ENCODE assay signal across 26 cellular contexts in genomic region chr3:126277629-126278378, GRCh38.
DNase-seq lines count a peak whose midpoint lies in the region; ATAC-seq and TF ChIP-seq lines count a peak whose summit lies in the region.
"Had no signal": no experiment of that assay in that cellular context is flagged by ENCODE, and none has a peak within 500 bp of the region (broad histone marks: within the 10 kb centered on the region; RNA-seq: fewer than 3 reads in every experiment).

No MANE protein-coding gene starts in this region.

- H3K23ac ChIP-seq in neuronal stem cell (ENCODE audit: low read depth, low read length, poor library complexity) = no peak overlapping the region

- intact Hi-C loops in Right ventricle myocardium inferior (cut with DNase I) = no loop called here
- intact Hi-C loops in left ventricle myocardium inferior (cut with micrococcal nuclease) = no loop called here

- no peaks in the 10 kb centered on the region for H3K36me3 ChIP-seq in left ventricle myocardium inferior
- H3K36me3 ChIP-seq in neuronal stem cell (replicated peaks in 1 of 2; ENCODE audit: control insufficient read depth in 2 of 2, insufficient read depth in 2 of 2, low read length in 2 of 2) = no peaks in the 10 kb centered on the region
- no peaks in the 10 kb centered on the region for H3K36me3 ChIP-seq in GM23338 (ENCODE audit: insufficient read depth)
- H3K36me3 ChIP-seq: brain microvascular endothelial cell, ovary had no signal

- H3K79me1 ChIP-seq in neuronal stem cell (ENCODE audit: low read depth, low read length) = no peaks in the 10 kb centered on the region

- H2AFZ ChIP-seq in neuronal stem cell (ENCODE audit: low read length) = no peak overlapping the region
- no peak overlapping the region for H2AFZ ChIP-seq in GM23338

- no peak overlapping the region for H3K4ac ChIP-seq in neuronal stem cell (ENCODE audit: low read length)

- WGBS in neuronal stem cell (ENCODE audit: extremely low coverage in 2 of 2, insufficient read length in 2 of 2, insufficient replicate concordance in 1 of 2), 2 donors = no CpG with 5 or more reads among the region's 8 CpGs

- no peak overlapping the region for H2BK5ac ChIP-seq in neuronal stem cell (ENCODE audit: low read length)

- H3K9me3 Mint-ChIP-seq in GM23338 = no peaks in the 10 kb centered on the region
- H3K9me3 Mint-ChIP-seq: activated naive CD8-positive, alpha-beta T cell treated with anti-CD3 and anti-CD28 coated beads, Interleukin-2, amount 10 ng/mL, durations not matched to agents 7 days and 5 days; activated T-helper 1 cell treated with anti-CD3 and anti-CD28 coated beads, Interleukin-12 subunit alpha, Interleukin-12 subunit beta, Interleukin-2, Interleukin-4 antibody, amounts not matched to agents 30 ng/mL and 10 ng/mL and 1 ng/mL, durations not matched to agents 14 hours and 24 hours and 36 hours; immature natural killer cell; stimulated activated naive CD8-positive, alpha-beta T cell treated with anti-CD3 and anti-CD28 coated beads, Interleukin-15, amount 100 ng/mL, for 72 hours; type B pancreatic cell had no signal

- H3K27ac ChIP-seq in left ventricle myocardium inferior (replicated peaks) = no peak overlapping the region
- no peak overlapping the region for H3K27ac ChIP-seq in neuronal stem cell (replicated peaks; ENCODE audit: low read length)
- no peak overlapping the region for H3K27ac ChIP-seq in GM23338 (ENCODE audit: low read depth)
- H3K27ac ChIP-seq: A549, brain microvascular endothelial cell, ovary, RWPE1, skin epidermis had no signal

- H3K79me2 ChIP-seq in GM23338 (replicated peaks; ENCODE audit: insufficient read depth) = no peaks in the 10 kb centered on the region

- no peaks in the 10 kb centered on the region for H4K20me1 ChIP-seq in GM23338 (replicated peaks; ENCODE audit: insufficient read depth)

- H3K4me3 ChIP-seq in left ventricle myocardium inferior = no peak overlapping the region
- H3K4me3 ChIP-seq in fibroblast of villous mesenchyme (ENCODE audit: low read depth, low read length) = no peak overlapping the region
- H3K4me3 ChIP-seq in neuronal stem cell (ENCODE audit: low read length in 2 of 2) = no peak overlapping the region
- H3K4me3 ChIP-seq in GM23338 = no peak overlapping the region
- H3K4me3 ChIP-seq: A549, ovary, skin epidermis had no signal

- H3K4me1 Mint-ChIP-seq in GM23338 = no peaks in the 10 kb centered on the region; the same call in 2 of the 3 replicates
- H3K4me1 Mint-ChIP-seq: activated naive CD8-positive, alpha-beta T cell treated with anti-CD3 and anti-CD28 coated beads, Interleukin-2, amount 10 ng/mL, durations not matched to agents 7 days and 5 days; immature natural killer cell; stimulated activated naive CD8-positive, alpha-beta T cell treated with anti-CD3 and anti-CD28 coated beads, Interleukin-15, amount 100 ng/mL, for 72 hours had no signal

- no peak overlapping the region for H3K4me2 ChIP-seq in neuronal stem cell (ENCODE audit: insufficient read depth, low read length, poor library complexity, severe bottlenecking)
- no peak overlapping the region for H3K4me2 ChIP-seq in GM23338
- H3K4me2 ChIP-seq: A549 had no signal

- no peak overlapping the region; the same call in 1 of the 2 replicates for H3K27ac Mint-ChIP-seq in GM23338
- H3K27ac Mint-ChIP-seq: activated naive CD8-positive, alpha-beta T cell treated with anti-CD3 and anti-CD28 coated beads, Interleukin-2, amount 10 ng/mL, durations not matched to agents 7 days and 5 days; activated T-helper 1 cell treated with anti-CD3 and anti-CD28 coated beads, Interleukin-12 subunit alpha, Interleukin-12 subunit beta, Interleukin-2, Interleukin-4 antibody, amounts not matched to agents 30 ng/mL and 10 ng/mL and 1 ng/mL, durations not matched to agents 14 hours and 24 hours and 36 hours; immature natural killer cell; memory B cell; naive thymus-derived CD4-positive, alpha-beta T cell; stimulated activated naive CD8-positive, alpha-beta T cell treated with anti-CD3 and anti-CD28 coated beads, Interleukin-15, amount 100 ng/mL, for 72 hours; type B pancreatic cell had no signal

- H3F3A ChIP-seq in GM23338 (replicated peaks; ENCODE audit: low read depth) = no peaks in the 10 kb centered on the region

- no peak overlapping the region for H2BK12ac ChIP-seq in neuronal stem cell (ENCODE audit: low read length)

- H3K27me3 Mint-ChIP-seq in GM23338 (ENCODE audit: insufficient read depth, low read depth, poor library complexity) = peaks cover 7% of the 10 kb centered on the region

- no peak overlapping the region for H2BK120ac ChIP-seq in neuronal stem cell (ENCODE audit: low read depth, low read length)

- peak overlapping the region; percentile 24 for H3K9ac ChIP-seq in neuronal stem cell (ENCODE audit: low read depth, low read length, poor library complexity)

- H3K36me3 Mint-ChIP-seq in GM23338 (ENCODE audit: low read depth) = no peaks in the 10 kb centered on the region; the same call in 2 of the 3 replicates
- H3K36me3 Mint-ChIP-seq: activated naive CD8-positive, alpha-beta T cell treated with anti-CD3 and anti-CD28 coated beads, Interleukin-2, amount 10 ng/mL, durations not matched to agents 7 days and 5 days; immature natural killer cell; memory B cell; naive thymus-derived CD4-positive, alpha-beta T cell; type B pancreatic cell had no signal

- H3K27me3 ChIP-seq in left ventricle myocardium inferior (ENCODE audit: low read depth) (no peaks in the 10 kb centered on the region), neuronal stem cell (ENCODE audit: control insufficient read depth in 3 of 3, insufficient read depth in 3 of 3, low read depth in 1 of 3, low read length in 3 of 3) (peaks cover 0 to 6% (median 0%) of the 10 kb centered on the region in 3 experiments), GM23338 (ENCODE audit: insufficient read depth) (no peaks in the 10 kb centered on the region)
- H3K27me3 ChIP-seq: brain microvascular endothelial cell, ovary had no signal

- no peak overlapping the region for H3K18ac ChIP-seq in neuronal stem cell (ENCODE audit: low read length)

- DNase-seq in Right ventricle myocardium inferior (ENCODE audit: missing footprints) (no peak), left ventricle myocardium inferior (no peak), fibroblast of villous mesenchyme (ENCODE audit: low read depth) (peak; percentile 47), neuronal stem cell (ENCODE audit: low spot score) (no peak), NCI-H1105 (lab: John Stamatoyannopoulos, UW) (no peak), GM23338 (ENCODE audit: low spot score) (no peak)
- DNase-seq: activated CD4-positive, alpha-beta T cell treated with anti-CD3 and anti-CD28 coated beads for 1 hour; activated naive CD8-positive, alpha-beta T cell treated with anti-CD3 and anti-CD28 coated beads, Interleukin-2, amount 10 ng/mL, durations not matched to agents 7 days and 5 days; brain microvascular endothelial cell; Caco-2; HCEC 1CT; immature natural killer cell; naive thymus-derived CD4-positive, alpha-beta T cell; NCI-H1417 treated with DMSO at 0.1 percent for 48 hours; NCI-H526 treated with DMSO at 0.1 percent for 48 hours; ovary; stimulated activated CD4-positive, alpha-beta T cell treated with anti-CD3 and anti-CD28 coated beads, Interleukin-2, amount 100 ng/mL, for 48 hours; stimulated activated naive CD8-positive, alpha-beta T cell treated with anti-CD3 and anti-CD28 coated beads, Interleukin-15, amount 100 ng/mL, for 72 hours had no signal

- no peak overlapping the region for H3K14ac ChIP-seq in neuronal stem cell (ENCODE audit: low read length)

- ATAC-seq in Right ventricle myocardium inferior = peak; percentile 77
- no peak for ATAC-seq in GM21423 (IDR thresholded peaks at IDR 0.05; ENCODE audit: unreplicated experiment)
- no peak for ATAC-seq in GM21737 (IDR thresholded peaks at IDR 0.05; ENCODE audit: unreplicated experiment)
- no peak for ATAC-seq in GM23338
- ATAC-seq: A549; naive thymus-derived CD4-positive, alpha-beta T cell; stimulated activated naive CD8-positive, alpha-beta T cell treated with anti-CD3 and anti-CD28 coated beads, Interleukin-15, amount 100 ng/mL, for 72 hours had no signal

- no peak overlapping the region for H4K8ac ChIP-seq in neuronal stem cell (ENCODE audit: low read depth, low read length)

- no peak overlapping the region for H3K4me3 Mint-ChIP-seq in GM23338
- H3K4me3 Mint-ChIP-seq: activated naive CD8-positive, alpha-beta T cell treated with anti-CD3 and anti-CD28 coated beads, Interleukin-2, amount 10 ng/mL, durations not matched to agents 7 days and 5 days; activated T-helper 1 cell treated with anti-CD3 and anti-CD28 coated beads, Interleukin-12 subunit alpha, Interleukin-12 subunit beta, Interleukin-2, Interleukin-4 antibody, amounts not matched to agents 30 ng/mL and 10 ng/mL and 1 ng/mL, durations not matched to agents 14 hours and 24 hours and 36 hours; immature natural killer cell; memory B cell; naive thymus-derived CD4-positive, alpha-beta T cell; stimulated activated naive CD8-positive, alpha-beta T cell treated with anti-CD3 and anti-CD28 coated beads, Interleukin-15, amount 100 ng/mL, for 72 hours; type B pancreatic cell had no signal

- no peaks in the 10 kb centered on the region for H3K9me2 ChIP-seq in GM23338 (ENCODE audit: insufficient read depth)

- H2AK5ac ChIP-seq in neuronal stem cell (ENCODE audit: low read depth, low read length) = no peak overlapping the region

- no peak overlapping the region for H2BK15ac ChIP-seq in neuronal stem cell (ENCODE audit: low read length)

- H3K9me3 ChIP-seq in left ventricle myocardium inferior (replicated peaks) (no peaks in the 10 kb centered on the region), neuronal stem cell (replicated peaks in 1 of 2; ENCODE audit: control insufficient read depth in 2 of 2, insufficient read depth in 1 of 2, low read depth in 1 of 2, low read length in 2 of 2) (no peaks in the 10 kb centered on the region)
- H3K9me3 ChIP-seq: ovary had no signal

- H4K91ac ChIP-seq in neuronal stem cell (ENCODE audit: low read depth, low read length, poor library complexity) = no peak overlapping the region

- TF ChIP-seq CTCF in left ventricle myocardium inferior (IDR thresholded peaks at IDR 0.05; ENCODE audit: borderline replicate concordance) (no peak), fibroblast of villous mesenchyme (IDR thresholded peaks at IDR 0.05; ENCODE audit: insufficient read depth, low read depth, low read length) (no peak), GM23338 (conservative IDR thresholded peaks at IDR 0.05; ENCODE audit: low read depth in 2 of 2) (no peak)

- peaks cover 13% of the 10 kb centered on the region for H3K4me1 ChIP-seq in left ventricle myocardium inferior
- H3K4me1 ChIP-seq in neuronal stem cell (ENCODE audit: control insufficient read depth in 2 of 2, insufficient read depth in 1 of 2, low read depth in 1 of 2, low read length in 2 of 2) = peaks cover 0 to 3% of the 10 kb centered on the region in 2 donors
- H3K4me1 ChIP-seq in GM23338 (ENCODE audit: insufficient read depth) = no peaks in the 10 kb centered on the region
- H3K4me1 ChIP-seq: A549, Caco-2 had no signal

TF ChIP-seq in GM23338, 12 proteins besides CTCF, POLR2A, EP300 and RAD21 (continues in another document):
- TF ChIP-seq POLR2AphosphoS5 (IDR thresholded peaks at IDR 0.05; ENCODE audit: low read depth) (no peak), CREB1 (CRISPR knock-in tag; IDR thresholded peaks at IDR 0.05; ENCODE audit: low read depth) (no peak)
